ENCODE assay signal across 17 cellular contexts in genomic region chr18:37156330-37156942, GRCh38.
"Had no signal": no experiment of that assay in that cellular context is flagged by ENCODE, and none has a peak within 500 bp of the region (broad histone marks: within the 10 kb centered on the region; RNA-seq: fewer than 3 reads in every experiment).

No MANE protein-coding gene starts in this region.

- H3K36me3 ChIP-seq: heart right ventricle, left lung, neutrophil, thoracic aorta had no signal

- H2AFZ ChIP-seq: parathyroid adenoma had no signal

- H3K4me1 ChIP-seq: gastroesophageal sphincter, heart right ventricle, left lung, parathyroid adenoma had no signal

- H3K9me3 ChIP-seq: gastroesophageal sphincter, heart right ventricle, left lung, neutrophil, thoracic aorta had no signal

- H3K27me3 ChIP-seq: gastroesophageal sphincter, heart right ventricle, left lung, neutrophil had no signal

- DNase-seq: activated CD4-positive, alpha-beta T cell treated with anti-CD3 and anti-CD28 coated beads, Interleukin-2, amount 50 U/mL, for 1 hour; activated CD8-positive, alpha-beta memory T cell treated with anti-CD3 and anti-CD28 coated beads for 24 hours; activated naive CD8-positive, alpha-beta T cell treated with anti-CD3 and anti-CD28 coated beads for 36 hours; effector memory CD4-positive, alpha-beta T cell; heart right ventricle; islet precursor cell; left lung; mammary epithelial cell; natural killer cell; stimulated activated CD4-positive, alpha-beta T cell treated with anti-CD3 and anti-CD28 coated beads, Interleukin-12 subunit alpha, Interleukin-12 subunit beta, amount 100 ng/mL, for 4 hours had no signal

- FAIRE-seq: TTC549 had no signal

- H3K79me2 ChIP-seq: parathyroid adenoma had no signal

- H3K9ac ChIP-seq: parathyroid adenoma had no signal

- H3K4me3 ChIP-seq: gastroesophageal sphincter, heart right ventricle, left lung, thoracic aorta had no signal

- ATAC-seq: activated CD4-positive, CD25-positive, alpha-beta regulatory T cell treated with anti-CD3 and anti-CD28 coated beads, Interleukin-2, amount 50 U/mL, for 24 hours; gastroesophageal sphincter; heart right ventricle; left lung; natural killer cell; stimulated activated effector memory CD8-positive, alpha-beta T cell treated with anti-CD3 and anti-CD28 coated beads, Interleukin-12 subunit alpha, Interleukin-12 subunit beta, amount 100 ng/mL, for 72 hours had no signal

- H3K27ac ChIP-seq: gastroesophageal sphincter, heart right ventricle, left lung, neutrophil, parathyroid adenoma, thoracic aorta had no signal
